ENCODE assay signal across 22 cellular contexts in the genomic region with DNA sequence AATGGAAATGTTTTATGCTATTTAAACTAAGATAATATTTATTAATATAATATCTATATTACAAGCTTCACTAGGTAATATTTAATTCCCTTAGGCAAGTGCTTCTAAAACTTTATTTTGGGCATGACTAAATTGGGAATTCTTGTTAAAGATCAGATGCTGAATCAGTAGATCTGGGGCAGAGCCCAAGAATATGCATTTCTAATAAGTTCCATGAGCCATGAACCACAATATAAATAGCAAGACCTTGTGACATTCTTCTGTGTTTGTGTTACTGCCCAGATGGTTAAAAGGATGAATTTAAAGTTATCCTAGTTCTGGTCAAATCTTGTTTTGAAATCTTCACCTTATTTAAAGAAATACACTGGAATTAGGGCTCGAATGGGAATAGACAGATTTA.
"Had no signal": no experiment of that assay in that cellular context is flagged by ENCODE, and none has a peak within 500 bp of the region (broad histone marks: within the 10 kb centered on the region; RNA-seq: fewer than 3 reads in every experiment).

No MANE protein-coding gene starts in this region.

- H3K36me3 ChIP-seq: gastrocnemius medialis, left ventricle myocardium inferior, tibial nerve, uterus had no signal

- H3K27me3 ChIP-seq: gastrocnemius medialis, tibial nerve, uterus had no signal

- H3K9me3 ChIP-seq: gastrocnemius medialis had no signal

- H3K4me1 ChIP-seq: gastrocnemius medialis, tibial nerve, uterus had no signal

- ATAC-seq: activated CD4-positive, CD25-positive, alpha-beta regulatory T cell treated with anti-CD3 and anti-CD28 coated beads, Interleukin-2, amount 50 U/mL, for 24 hours; activated naive CD8-positive, alpha-beta T cell treated with anti-CD3 and anti-CD28 coated beads, Interleukin-2, amount 50 U/mL, for 24 hours; esophagus mucosa; gastrocnemius medialis had no signal

- H3K4me3 ChIP-seq: gastrocnemius medialis, left ventricle myocardium inferior, tibial nerve, uterus had no signal

- DNase-seq: activated CD4-positive, alpha-beta T cell treated with anti-CD3 and anti-CD28 coated beads, Interleukin-2, amount 10 ng/mL, durations not matched to agents 7 days and 5 days; activated CD8-positive, alpha-beta memory T cell treated with anti-CD3 and anti-CD28 coated beads, Interleukin-2, amount 50 U/mL, for 48 hours; activated effector memory CD4-positive, alpha-beta T cell treated with Interleukin-2 at 50 U/mL for 16 hours; activated naive CD4-positive, alpha-beta T cell treated with anti-CD3 and anti-CD28 coated beads, Interleukin-2, amount 10 ng/mL, durations not matched to agents 7 days and 5 days; activated naive CD8-positive, alpha-beta T cell treated with anti-CD3 and anti-CD28 coated beads, Interleukin-2, amount 50 U/mL, for 24 hours; activated T-cell treated with anti-CD3 and anti-CD28 coated beads, Interleukin-2, amount 50 U/mL, for 48 hours; aorta; cerebellar nuclear complex; cortex of kidney; effector CD8-positive, alpha-beta T cell; gastrocnemius medialis; head of caudate nucleus; left ventricle myocardium inferior; stimulated activated CD4-positive, alpha-beta T cell treated with anti-CD3 and anti-CD28 coated beads, Interleukin-12 subunit alpha, Interleukin-12 subunit beta, amount 100 ng/mL, for 4 hours; stimulated activated CD4-positive, alpha-beta T cell treated with anti-CD3 and anti-CD28 coated beads, Interleukin-1b, Interleukin-23, amount 100 ng/mL, for 48 hours; stimulated activated CD8-positive, alpha-beta memory T cell treated with anti-CD3 and anti-CD28 coated beads, Interleukin-4, amount 100 ng/mL, for 48 hours; stimulated activated naive CD4-positive, alpha-beta T cell; substantia nigra; uterus had no signal

- H3K27ac ChIP-seq: gastrocnemius medialis, left ventricle myocardium inferior, tibial nerve, uterus had no signal
